In the genomic region with DNA sequence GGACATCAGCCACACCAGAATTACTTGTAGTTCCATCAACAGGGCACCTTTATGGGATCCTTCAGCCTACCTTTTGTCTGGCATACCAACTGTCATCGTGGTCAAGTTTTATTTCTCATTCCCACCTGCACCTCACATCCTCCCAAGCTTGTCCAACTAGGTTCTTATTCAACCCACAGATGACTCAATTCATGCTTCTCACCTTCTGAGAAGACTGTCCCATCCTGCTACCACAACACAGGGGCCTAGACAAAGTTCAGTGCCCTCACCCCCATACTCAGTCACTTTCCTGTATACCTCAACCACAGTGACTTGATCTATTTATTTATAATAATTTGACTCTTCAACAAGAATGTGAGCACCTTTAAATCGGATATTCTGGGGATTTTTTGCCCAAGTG, we compare ENCODE assay signal across 12 cellular contexts.
A peak's percentile ranks its signal among the peaks of the same experiment; 100 is the strongest.
DNase-seq lines count a peak whose midpoint lies in the region; ATAC-seq and TF ChIP-seq lines count a peak whose summit lies in the region.
"Had no signal": no experiment of that assay in that cellular context is flagged by ENCODE, and none has a peak within 500 bp of the region (broad histone marks: within the 10 kb centered on the region; RNA-seq: fewer than 3 reads in every experiment).

No MANE protein-coding gene starts in this region.

- DNase-seq in GM12865 (ENCODE audit: low read depth) (peak; percentile 73), A172 (ENCODE audit: low spot score) (no peak), HEK293T (ENCODE audit: extremely low spot score) (no peak), transverse colon (no peak)
- DNase-seq in stimulated activated CD4-positive, alpha-beta T cell treated with anti-CD3 and anti-CD28 coated beads, Interleukin-2, amount 100 ng/mL, for 48 hours: no peak
- DNase-seq: C1 segment of cervical spinal cord; esophagus squamous epithelium; MG63; naive thymus-derived CD8-positive, alpha-beta T cell had no signal

- no peaks in the 10 kb centered on the region for H3K27me3 ChIP-seq in transverse colon
- H3K27me3 ChIP-seq: esophagus squamous epithelium, MG63 had no signal

- ATAC-seq in GM19025 (IDR thresholded peaks at IDR 0.05; ENCODE audit: low read depth, unreplicated experiment) (peak; percentile 63), HG02870 (IDR thresholded peaks at IDR 0.05; ENCODE audit: unreplicated experiment) (peak; percentile 77), HG03575 (IDR thresholded peaks at IDR 0.05; ENCODE audit: extremely low read depth, insufficient number of reproducible peaks, low FRiP score, unreplicated experiment) (peak; percentile 65)
- ATAC-seq: naive thymus-derived CD8-positive, alpha-beta T cell had no signal

- H3K9me3 ChIP-seq in transverse colon: no peaks in the 10 kb centered on the region
- H3K9me3 ChIP-seq: esophagus squamous epithelium, MG63 had no signal

- CTCF ChIA-PET in HEK293T (lab: Yijun Ruan, JAX): no interaction called here

- H3K36me3 ChIP-seq in transverse colon: peaks cover 0 to 7% (median 0%) of the 10 kb centered on the region in 4 donors
- H3K36me3 ChIP-seq: MG63 had no signal

- TF ChIP-seq CTCF in GM12865 (IDR thresholded peaks at IDR 0.05; ENCODE audit: insufficient read depth, low read depth, low read length, missing control alignments) (no peak), transverse colon (IDR thresholded peaks at IDR 0.05) (no peak)

- no peaks in the 10 kb centered on the region for H3K4me1 ChIP-seq in transverse colon

- in situ Hi-C loops in transverse colon (cut with MboI; ENCODE audit: low pct_ligation_motif_present in 1 of 4, low pct_unique_long_range_greater_than_20kb in 1 of 4, low sequenced_read_pairs in 3 of 4): no loop called here

- POLR2A ChIA-PET in HEK293T (lab: Yijun Ruan, JAX): no interaction called here

- no peak overlapping the region for H3K27ac ChIP-seq in transverse colon
- H3K27ac ChIP-seq: esophagus squamous epithelium had no signal

- intact Hi-C loops in transverse colon (cut with DNase I; ENCODE audit: low total_unique reads): no loop called here

- TF ChIP-seq POLR2A in transverse colon (IDR thresholded peaks at IDR 0.05): no peak

- H3K4me3 ChIP-seq in GM12865 (ENCODE audit: low read depth, low read length) (no peak overlapping the region), transverse colon (no peak overlapping the region)
- H3K4me3 ChIP-seq: esophagus squamous epithelium, MG63 had no signal

- no peak for TF ChIP-seq EP300 in transverse colon (IDR thresholded peaks at IDR 0.05; ENCODE audit: low read depth)

- WGBS in transverse colon (ENCODE audit: low coverage in 1 of 2), 2 donors: 90 to 92% methylated on average over 1 to 2 of the region's 2 CpGs

TF ChIP-seq in HEK293T, 16 proteins besides CTCF, POLR2A, EP300 and RAD21:
- TF ChIP-seq HDGF (IDR thresholded peaks at IDR 0.05; ENCODE audit: borderline replicate concordance) (no peak), ELF4 (IDR thresholded peaks at IDR 0.05) (no peak), SP1 (IDR thresholded peaks at IDR 0.05) (no peak), NFRKB (IDR thresholded peaks at IDR 0.05) (no peak), L3MBTL2 (conservative IDR thresholded peaks at IDR 0.05) (no peak), FOXK2 (IDR thresholded peaks at IDR 0.05) (no peak), TARDBP (IDR thresholded peaks at IDR 0.05) (no peak)
TF ChIP-seq in HEK293T: peak in this region for 0.
